ENCODE assay signal across 9 cellular contexts in genomic region chr5:11384441-11385250, GRCh38.
DNase-seq lines count a peak whose midpoint lies in the region; TF ChIP-seq lines count a peak whose summit lies in the region.
"Had no signal": no experiment of that assay in that cellular context is flagged by ENCODE, and none has a peak within 500 bp of the region (broad histone marks: within the 10 kb centered on the region; RNA-seq: fewer than 3 reads in every experiment).

No MANE protein-coding gene starts in this region.

- DNase-seq in T47D (ENCODE audit: low read depth in 1 of 2, low spot score in 1 of 2) (peak; percentile 33 to 43), MCF 10A (ENCODE audit: unreplicated experiment) (no peak), endothelial cell (ENCODE audit: low spot score) (peak; percentile 27), midbrain (lab: John Stamatoyannopoulos, UW) (peak; percentile 55), vagina (ENCODE audit: extremely low spot score in 2 of 2) (no peak), Karpas-422 (no peak), RWPE1 (ENCODE audit: low spot score) (no peak), NCI-H446 treated with DMSO at 0.1 percent for 48 hours (lab: John Stamatoyannopoulos, UW) (no peak)
- DNase-seq: DND-41 had no signal

- POLR2A ChIA-PET in MCF 10A (lab: Yijun Ruan, JAX) (no interaction called here), RWPE1 (lab: Yijun Ruan, JAX; ENCODE audit: low non-redundant PET) (no interaction called here)

- no peaks in the 10 kb centered on the region for H3K9me2 ChIP-seq in Karpas-422 (replicated peaks; ENCODE audit: insufficient read depth, low read length)

- peaks cover 5% of the 10 kb centered on the region for H3K4me1 ChIP-seq in vagina
- no peaks in the 10 kb centered on the region for H3K4me1 ChIP-seq in Karpas-422 (ENCODE audit: low read length)

- TF ChIP-seq CTCF in MCF 10A (IDR thresholded peaks at IDR 0.05; ENCODE audit: unreplicated experiment) = no peak
- no peak for TF ChIP-seq CTCF in endothelial cell (IDR thresholded peaks at IDR 0.05; ENCODE audit: unreplicated experiment)
- no peak for TF ChIP-seq CTCF in vagina (IDR thresholded peaks at IDR 0.05)
- TF ChIP-seq CTCF in RWPE1 (conservative IDR thresholded peaks at IDR 0.05; ENCODE audit: low read depth) = no peak

- H3K27me3 Mint-ChIP-seq in MCF 10A (ENCODE audit: insufficient read depth, unreplicated experiment) (no peaks in the 10 kb centered on the region), endothelial cell (ENCODE audit: unreplicated experiment) (peaks cover 16% of the 10 kb centered on the region)

- no peaks in the 10 kb centered on the region for H3K79me2 ChIP-seq in Karpas-422 (ENCODE audit: low read length)

- in situ Hi-C loops in T47D (cut with HindIII; ENCODE audit: low pct_unique_long_range_greater_than_20kb, low sequenced_read_pairs) = no loop called here

- H3K4me3 ChIP-seq in vagina (peak overlapping the region; percentile 17 to 25), Karpas-422 (ENCODE audit: low read length) (no peak overlapping the region)

- no peaks in the 10 kb centered on the region for H3K36me3 Mint-ChIP-seq in MCF 10A (ENCODE audit: insufficient read depth, unreplicated experiment)
- peaks cover 3% of the 10 kb centered on the region for H3K36me3 Mint-ChIP-seq in endothelial cell (ENCODE audit: low read depth, unreplicated experiment)

- no peaks in the 10 kb centered on the region for H3K4me1 Mint-ChIP-seq in MCF 10A (ENCODE audit: insufficient read depth, unreplicated experiment)
- peaks cover 13% of the 10 kb centered on the region for H3K4me1 Mint-ChIP-seq in endothelial cell (ENCODE audit: unreplicated experiment)

- intact Hi-C loops in MCF 10A (cut with micrococcal nuclease) (no loop called here), vagina (cut with DNase I) (no loop called here)

- H2AFZ ChIP-seq in Karpas-422 (ENCODE audit: low read length) = no peak overlapping the region

- H3K4me3 Mint-ChIP-seq in MCF 10A (ENCODE audit: unreplicated experiment) (no peak overlapping the region), endothelial cell (ENCODE audit: unreplicated experiment) (peak overlapping the region; percentile 83)

- H3K27me3 ChIP-seq in vagina (no peaks in the 10 kb centered on the region), Karpas-422 (ENCODE audit: low read length) (no peaks in the 10 kb centered on the region)

- BruUV-seq in MCF 10A (replicated peaks; lab: Mats Ljungman, UMichigan) = no TSS peak

- H3K36me3 ChIP-seq in vagina (no peaks in the 10 kb centered on the region), Karpas-422 (ENCODE audit: insufficient read depth, low read length) (no peaks in the 10 kb centered on the region)

- TF ChIP-seq POLR2A in vagina (IDR thresholded peaks at IDR 0.05) = no peak

- H3K9me3 Mint-ChIP-seq in MCF 10A (ENCODE audit: unreplicated experiment) (no peaks in the 10 kb centered on the region), endothelial cell (ENCODE audit: unreplicated experiment) (no peaks in the 10 kb centered on the region)

- no peak overlapping the region for H3K4me2 ChIP-seq in Karpas-422 (ENCODE audit: low read depth, low read length, poor library complexity, severe bottlenecking)

- H3K9me3 ChIP-seq in vagina (no peaks in the 10 kb centered on the region), Karpas-422 (ENCODE audit: low read length) (no peaks in the 10 kb centered on the region)

- H4K20me1 ChIP-seq in Karpas-422 (ENCODE audit: insufficient read depth, low read depth, low read length) = no peaks in the 10 kb centered on the region

- CTCF ChIA-PET in MCF 10A (lab: Yijun Ruan, JAX) = no interaction called here
- CTCF ChIA-PET in RWPE1 (lab: Yijun Ruan, JAX) = no interaction called here

- H3K27ac ChIP-seq in vagina = no peak overlapping the region
- H3K27ac ChIP-seq in Karpas-422 (ENCODE audit: low read length) = no peak overlapping the region
- H3K27ac ChIP-seq in RWPE1 = no peak overlapping the region

- H3K27ac Mint-ChIP-seq in MCF 10A (ENCODE audit: low read depth, unreplicated experiment) (no peak overlapping the region), endothelial cell (ENCODE audit: unreplicated experiment) (no peak overlapping the region)

- no peak overlapping the region for H3K9ac ChIP-seq in Karpas-422 (ENCODE audit: low read length)

Comparison
In these comparisons a context has a peak if more than half of its experiments do, and no peak if none do; other contexts are left out.
1. DNase-seq: peak in T47D (2 of 2), endothelial cell (single experiment) and midbrain (single experiment); none in MCF 10A (single experiment), vagina (0 of 2), Karpas-422 (single experiment), RWPE1 (single experiment) and NCI-H446 treated with DMSO at 0.1 percent for 48 hours (single experiment).